In genomic region chrX:134547047-134547679, GRCh38 we compare ENCODE assay signal across 11 cellular contexts.
DNase-seq lines count a peak whose midpoint lies in the region; ATAC-seq lines count a peak whose summit lies in the region.
"Had no signal": no experiment of that assay in that cellular context is flagged by ENCODE, and none has a peak within 500 bp of the region (broad histone marks: within the 10 kb centered on the region; RNA-seq: fewer than 3 reads in every experiment).

No MANE protein-coding gene starts in this region.

- H3K36me3 Mint-ChIP-seq in activated T-helper 1 cell treated with anti-CD3 and anti-CD28 coated beads, Interleukin-12 subunit alpha, Interleukin-12 subunit beta, Interleukin-2, Interleukin-4 antibody, amounts not matched to agents 30 ng/mL and 10 ng/mL and 1 ng/mL, durations not matched to agents 14 hours and 24 hours and 36 hours (ENCODE audit: low read depth): no peaks in the 10 kb centered on the region

- H3K27ac ChIP-seq in HUES48 (ENCODE audit: low read depth, low read length): no peak overlapping the region

- no peak for DNase-seq in activated T-helper 1 cell treated with anti-CD3 and anti-CD28 coated beads, Interleukin-12 subunit alpha, Interleukin-12 subunit beta, Interleukin-2, Interleukin-4 antibody, amounts not matched to agents 30 ng/mL and 10 ng/mL and 1 ng/mL, durations not matched to agents 14 hours and 24 hours and 36 hours (ENCODE audit: low spot score)
- DNase-seq in glomerular visceral epithelial cell (ENCODE audit: extremely low spot score) (peak; percentile 35), Ammon's horn (ENCODE audit: low spot score) (no peak)
- DNase-seq: activated CD4-positive, alpha-beta T cell treated with anti-CD3 and anti-CD28 coated beads, Interleukin-2, amount 10 ng/mL, durations not matched to agents 7 days and 5 days; activated gamma-delta T cell; NCI-H1930; posterior cingulate gyrus had no signal

- no peaks in the 10 kb centered on the region for H3K36me3 ChIP-seq in HUES48 (ENCODE audit: control insufficient read depth, insufficient read depth, low read length)
- peaks cover 11% of the 10 kb centered on the region for H3K36me3 ChIP-seq in skeletal muscle satellite cell (ENCODE audit: insufficient read depth, low read length)

- H3K4me3 ChIP-seq in HUES48 (ENCODE audit: low read depth, low read length) (peak overlapping the region; percentile 80), skeletal muscle satellite cell (ENCODE audit: low read length) (peak overlapping the region; percentile 87)

- no peaks in the 10 kb centered on the region for H3K9me3 ChIP-seq in HUES48 (ENCODE audit: control insufficient read depth, insufficient read depth, low read length)
- H3K9me3 ChIP-seq in skeletal muscle satellite cell (replicated peaks; ENCODE audit: low read length): no peaks in the 10 kb centered on the region

- H3K27me3 Mint-ChIP-seq in activated T-helper 1 cell treated with anti-CD3 and anti-CD28 coated beads, Interleukin-12 subunit alpha, Interleukin-12 subunit beta, Interleukin-2, Interleukin-4 antibody, amounts not matched to agents 30 ng/mL and 10 ng/mL and 1 ng/mL, durations not matched to agents 14 hours and 24 hours and 36 hours (ENCODE audit: insufficient read depth): peaks cover 3% of the 10 kb centered on the region

- peak overlapping the region; percentile 90 for H3K4me2 ChIP-seq in skeletal muscle satellite cell (ENCODE audit: low read length)

- no peak overlapping the region for H3K9ac ChIP-seq in HUES48 (ENCODE audit: low read depth, low read length)
- H3K9ac ChIP-seq in skeletal muscle satellite cell (ENCODE audit: low read depth, low read length): peak overlapping the region; percentile 90

- H3K27ac Mint-ChIP-seq in activated T-helper 1 cell treated with anti-CD3 and anti-CD28 coated beads, Interleukin-12 subunit alpha, Interleukin-12 subunit beta, Interleukin-2, Interleukin-4 antibody, amounts not matched to agents 30 ng/mL and 10 ng/mL and 1 ng/mL, durations not matched to agents 14 hours and 24 hours and 36 hours: no peak overlapping the region

- ATAC-seq in HG02623 (IDR thresholded peaks at IDR 0.05; ENCODE audit: unreplicated experiment): no peak
- ATAC-seq in GM18867 (IDR thresholded peaks at IDR 0.05; ENCODE audit: unreplicated experiment): no peak

- H3K27me3 ChIP-seq in HUES48 (ENCODE audit: control insufficient read depth, insufficient read depth, low read length) (peaks cover 73% of the 10 kb centered on the region), skeletal muscle satellite cell (ENCODE audit: control insufficient read depth, insufficient read depth, low read length) (no peaks in the 10 kb centered on the region)

- no peaks in the 10 kb centered on the region for H3K9me3 Mint-ChIP-seq in activated T-helper 1 cell treated with anti-CD3 and anti-CD28 coated beads, Interleukin-12 subunit alpha, Interleukin-12 subunit beta, Interleukin-2, Interleukin-4 antibody, amounts not matched to agents 30 ng/mL and 10 ng/mL and 1 ng/mL, durations not matched to agents 14 hours and 24 hours and 36 hours
- H3K9me3 Mint-ChIP-seq: activated CD4-positive, alpha-beta T cell treated with anti-CD3 and anti-CD28 coated beads, Interleukin-2, amount 10 ng/mL, durations not matched to agents 7 days and 5 days had no signal

- H3K4me1 ChIP-seq in HUES48 (ENCODE audit: control insufficient read depth, insufficient read depth, low read length): peaks cover 78% of the 10 kb centered on the region
- peaks cover 19% of the 10 kb centered on the region for H3K4me1 ChIP-seq in skeletal muscle satellite cell (ENCODE audit: control insufficient read depth, insufficient read depth, low read length)

- peak overlapping the region; percentile 11 for H3K4me3 Mint-ChIP-seq in activated T-helper 1 cell treated with anti-CD3 and anti-CD28 coated beads, Interleukin-12 subunit alpha, Interleukin-12 subunit beta, Interleukin-2, Interleukin-4 antibody, amounts not matched to agents 30 ng/mL and 10 ng/mL and 1 ng/mL, durations not matched to agents 14 hours and 24 hours and 36 hours

- peaks cover 32% of the 10 kb centered on the region for H3K4me1 Mint-ChIP-seq in activated T-helper 1 cell treated with anti-CD3 and anti-CD28 coated beads, Interleukin-12 subunit alpha, Interleukin-12 subunit beta, Interleukin-2, Interleukin-4 antibody, amounts not matched to agents 30 ng/mL and 10 ng/mL and 1 ng/mL, durations not matched to agents 14 hours and 24 hours and 36 hours (ENCODE audit: low read depth)

- intact Hi-C loops in activated T-helper 1 cell treated with anti-CD3 and anti-CD28 coated beads, Interleukin-12 subunit alpha, Interleukin-12 subunit beta, Interleukin-2, Interleukin-4 antibody, amounts not matched to agents 30 ng/mL and 10 ng/mL and 1 ng/mL, durations not matched to agents 14 hours and 24 hours and 36 hours (cut with micrococcal nuclease): no loop called here
